13 cellular contexts compared by ENCODE assay signal in genomic region chr4:128177376-128177959, GRCh38.
DNase-seq lines count a peak whose midpoint lies in the region; ATAC-seq and TF ChIP-seq lines count a peak whose summit lies in the region.
"Had no signal": no experiment of that assay in that cellular context is flagged by ENCODE, and none has a peak within 500 bp of the region (broad histone marks: within the 10 kb centered on the region; RNA-seq: fewer than 3 reads in every experiment).

No MANE protein-coding gene starts in this region.

- peaks cover 3% of the 10 kb centered on the region for H3K27me3 Mint-ChIP-seq in GM23338 (ENCODE audit: insufficient read depth, low read depth, poor library complexity)
- H3K27me3 Mint-ChIP-seq: activated naive CD8-positive, alpha-beta T cell treated with anti-CD3 and anti-CD28 coated beads, Interleukin-2, amount 10 ng/mL, durations not matched to agents 7 days and 5 days had no signal

- no peaks in the 10 kb centered on the region; the same call in 2 of the 3 replicates for H3K9me3 Mint-ChIP-seq in GM23338
- H3K9me3 Mint-ChIP-seq: activated naive CD8-positive, alpha-beta T cell treated with anti-CD3 and anti-CD28 coated beads, Interleukin-2, amount 10 ng/mL, durations not matched to agents 7 days and 5 days had no signal

- ATAC-seq in GM21367 (IDR thresholded peaks at IDR 0.05; ENCODE audit: unreplicated experiment), result peak; percentile 47
- no peak for ATAC-seq in GM23338
- ATAC-seq: esophagus mucosa had no signal

- no peak overlapping the region for H3K4me2 ChIP-seq in GM23338

- H3K4me3 Mint-ChIP-seq in GM23338, result no peak overlapping the region
- H3K4me3 Mint-ChIP-seq: activated naive CD8-positive, alpha-beta T cell treated with anti-CD3 and anti-CD28 coated beads, Interleukin-2, amount 10 ng/mL, durations not matched to agents 7 days and 5 days had no signal

- no peaks in the 10 kb centered on the region for H3K9me2 ChIP-seq in GM23338 (ENCODE audit: insufficient read depth)

- H3K4me1 ChIP-seq in GM23338 (ENCODE audit: insufficient read depth), result no peaks in the 10 kb centered on the region

- H3K4me1 Mint-ChIP-seq in GM23338, result no peaks in the 10 kb centered on the region
- H3K4me1 Mint-ChIP-seq: activated naive CD8-positive, alpha-beta T cell treated with anti-CD3 and anti-CD28 coated beads, Interleukin-2, amount 10 ng/mL, durations not matched to agents 7 days and 5 days had no signal

- no peak overlapping the region for H3K27ac Mint-ChIP-seq in GM23338
- H3K27ac Mint-ChIP-seq: activated naive CD8-positive, alpha-beta T cell treated with anti-CD3 and anti-CD28 coated beads, Interleukin-2, amount 10 ng/mL, durations not matched to agents 7 days and 5 days had no signal

- H3K79me2 ChIP-seq in GM23338 (replicated peaks; ENCODE audit: insufficient read depth), result no peaks in the 10 kb centered on the region

- DNase-seq in ELR (ENCODE audit: low read depth) (peak; percentile 10), M059J (ENCODE audit: low read depth) (peak; percentile 60), cardiac fibroblast (ENCODE audit: low read depth in 2 of 2) (peak; percentile 6 to 11), cerebellum (ENCODE audit: low spot score) (no peak), DMS153 treated with DMSO at 0.1 percent for 48 hours (lab: John Stamatoyannopoulos, UW; ENCODE audit: unreplicated experiment) (no peak), GM23338 (ENCODE audit: low spot score) (no peak), mucosa of gallbladder (ENCODE audit: low spot score) (no peak)
- DNase-seq: activated naive CD8-positive, alpha-beta T cell treated with anti-CD3 and anti-CD28 coated beads, Interleukin-2, amount 10 ng/mL, durations not matched to agents 7 days and 5 days; BE2C; DND-41; NCI-H187 treated with DMSO at 0.1 percent for 48 hours had no signal

- TF ChIP-seq CTCF in cardiac fibroblast (IDR thresholded peaks at IDR 0.05; ENCODE audit: low read depth, low read length), result no peak
- no peak for TF ChIP-seq CTCF in GM23338 (conservative IDR thresholded peaks at IDR 0.05; ENCODE audit: low read depth in 2 of 2)

- no peak overlapping the region for H3K27ac ChIP-seq in GM23338 (ENCODE audit: low read depth)

- H3K27me3 ChIP-seq in GM23338 (ENCODE audit: insufficient read depth), result no peaks in the 10 kb centered on the region
- H3K27me3 ChIP-seq: BE2C had no signal

- H3K36me3 Mint-ChIP-seq in GM23338 (ENCODE audit: low read depth), result peaks cover 9% of the 10 kb centered on the region; the same call in 2 of the 3 replicates

- H3K4me3 ChIP-seq in cardiac fibroblast (replicated peaks in 1 of 2; ENCODE audit: low read depth in 2 of 2, low read length in 2 of 2), result no peak overlapping the region
- H3K4me3 ChIP-seq in GM23338, result no peak overlapping the region

- H4K20me1 ChIP-seq in GM23338 (replicated peaks; ENCODE audit: insufficient read depth), result no peaks in the 10 kb centered on the region

- H3F3A ChIP-seq in GM23338 (replicated peaks; ENCODE audit: low read depth), result no peaks in the 10 kb centered on the region

- no peak overlapping the region for H2AFZ ChIP-seq in GM23338

- no peaks in the 10 kb centered on the region for H3K36me3 ChIP-seq in GM23338 (ENCODE audit: insufficient read depth)
- H3K36me3 ChIP-seq: BE2C had no signal

TF ChIP-seq in GM23338, 12 proteins besides CTCF, POLR2A, EP300 and RAD21 (continues in another document):
- TF ChIP-seq EZH2 (IDR thresholded peaks at IDR 0.05; ENCODE audit: low read depth, unreplicated experiment), result no peak
- TF ChIP-seq ETS1 (IDR thresholded peaks at IDR 0.05), result no peak
- TF ChIP-seq ZNF114 (CRISPR knock-in tag; IDR thresholded peaks at IDR 0.05), result no peak
- TF ChIP-seq ZNF331 (CRISPR knock-in tag; IDR thresholded peaks at IDR 0.05; ENCODE audit: low read depth), result no peak
- TF ChIP-seq STAT1 (IDR thresholded peaks at IDR 0.05; ENCODE audit: unreplicated experiment), result no peak
- no peak for TF ChIP-seq CREB1 (CRISPR knock-in tag; IDR thresholded peaks at IDR 0.05; ENCODE audit: low read depth)
- TF ChIP-seq EZH2phosphoT487 (IDR thresholded peaks at IDR 0.05; ENCODE audit: unreplicated experiment), result no peak
- TF ChIP-seq, protein P1, sequence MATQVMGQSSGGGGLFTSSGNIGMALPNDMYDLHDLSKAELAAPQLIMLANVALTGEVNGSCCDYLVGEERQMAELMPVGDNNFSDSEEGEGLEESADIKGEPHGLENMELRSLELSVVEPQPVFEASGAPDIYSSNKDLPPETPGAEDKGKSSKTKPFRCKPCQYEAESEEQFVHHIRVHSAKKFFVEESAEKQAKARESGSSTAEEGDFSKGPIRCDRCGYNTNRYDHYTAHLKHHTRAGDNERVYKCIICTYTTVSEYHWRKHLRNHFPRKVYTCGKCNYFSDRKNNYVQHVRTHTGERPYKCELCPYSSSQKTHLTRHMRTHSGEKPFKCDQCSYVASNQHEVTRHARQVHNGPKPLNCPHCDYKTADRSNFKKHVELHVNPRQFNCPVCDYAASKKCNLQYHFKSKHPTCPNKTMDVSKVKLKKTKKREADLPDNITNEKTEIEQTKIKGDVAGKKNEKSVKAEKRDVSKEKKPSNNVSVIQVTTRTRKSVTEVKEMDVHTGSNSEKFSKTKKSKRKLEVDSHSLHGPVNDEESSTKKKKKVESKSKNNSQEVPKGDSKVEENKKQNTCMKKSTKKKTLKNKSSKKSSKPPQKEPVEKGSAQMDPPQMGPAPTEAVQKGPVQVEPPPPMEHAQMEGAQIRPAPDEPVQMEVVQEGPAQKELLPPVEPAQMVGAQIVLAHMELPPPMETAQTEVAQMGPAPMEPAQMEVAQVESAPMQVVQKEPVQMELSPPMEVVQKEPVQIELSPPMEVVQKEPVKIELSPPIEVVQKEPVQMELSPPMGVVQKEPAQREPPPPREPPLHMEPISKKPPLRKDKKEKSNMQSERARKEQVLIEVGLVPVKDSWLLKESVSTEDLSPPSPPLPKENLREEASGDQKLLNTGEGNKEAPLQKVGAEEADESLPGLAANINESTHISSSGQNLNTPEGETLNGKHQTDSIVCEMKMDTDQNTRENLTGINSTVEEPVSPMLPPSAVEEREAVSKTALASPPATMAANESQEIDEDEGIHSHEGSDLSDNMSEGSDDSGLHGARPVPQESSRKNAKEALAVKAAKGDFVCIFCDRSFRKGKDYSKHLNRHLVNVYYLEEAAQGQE (IDR thresholded peaks at IDR 0.05; ENCODE audit: unreplicated experiment), result no peak
- no peak for TF ChIP-seq POLR2AphosphoS5 (IDR thresholded peaks at IDR 0.05; ENCODE audit: low read depth)
- no peak for TF ChIP-seq NANOG (IDR thresholded peaks at IDR 0.05; ENCODE audit: borderline replicate concordance)
- no peak for TF ChIP-seq JUNB (IDR thresholded peaks at IDR 0.05; ENCODE audit: unreplicated experiment)

Comparison
In these comparisons a context has a peak if more than half of its experiments do, and no peak if none do; other contexts are left out.
1. DNase-seq: peak in ELR (single experiment), M059J (single experiment) and cardiac fibroblast (2 of 2); none in cerebellum (single experiment), DMS153 treated with DMSO at 0.1 percent for 48 hours (single experiment), GM23338 (single experiment) and mucosa of gallbladder (single experiment).